8 cellular contexts compared by ENCODE assay signal in the genomic region with DNA sequence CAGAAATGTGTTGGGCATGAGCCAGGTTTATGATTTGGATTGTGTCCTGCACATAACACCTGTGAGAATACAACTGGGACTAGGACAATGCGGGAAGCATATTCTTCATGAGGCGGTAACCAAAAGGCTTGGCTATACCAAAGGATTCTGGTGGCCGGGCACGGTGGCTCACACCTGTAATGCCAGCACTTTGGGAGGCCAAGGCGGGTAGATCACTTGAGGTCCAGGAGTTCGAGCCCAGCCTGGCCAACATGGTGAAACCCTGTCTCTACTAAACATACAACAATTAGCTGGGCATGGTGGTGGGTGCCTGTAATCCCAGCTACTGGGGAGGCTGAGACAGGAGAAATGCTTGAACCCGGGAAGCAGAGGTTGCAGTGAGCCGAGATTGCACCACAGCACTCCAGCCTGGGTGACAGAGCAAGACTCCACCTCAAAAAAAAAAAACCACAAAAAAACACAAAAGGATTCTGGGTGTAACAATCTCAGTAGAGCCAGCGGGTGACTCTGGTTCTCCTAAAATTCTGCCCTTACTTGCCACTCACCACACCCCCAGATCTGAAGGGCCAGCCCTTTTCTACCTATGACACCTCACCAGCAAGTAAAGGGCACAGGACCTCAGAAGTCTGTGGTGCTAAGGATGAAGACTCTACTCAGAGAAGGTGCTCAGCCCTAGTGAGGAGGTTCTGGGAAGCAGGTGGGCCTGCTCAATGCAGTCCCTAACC. TPM values are rescaled to one million over a fixed set of nuclear protein-coding genes. Genes with fewer than 3 reads are reported as not detected.
"Had no signal": no experiment of that assay in that cellular context is flagged by ENCODE, and none has a peak within 500 bp of the region (broad histone marks: within the 10 kb centered on the region; RNA-seq: fewer than 3 reads in every experiment).

No MANE protein-coding gene starts in this region.

RNA-seq across cellular contexts. Expression of a gene that starts 20.0 kb away (rescaled TPM):
- total RNA-seq: activated CD8-positive, alpha-beta memory T cell treated with anti-CD3 and anti-CD28 coated beads for 36 hours; activated naive CD4-positive, alpha-beta T cell treated with anti-CD3 and anti-CD28 coated beads for 36 hours had no signal

RNA-seq across cellular contexts. Expression of a gene that starts 58.5 kb away (rescaled TPM):
- total RNA-seq: activated CD4-positive, alpha-beta memory T cell treated with anti-CD3 and anti-CD28 coated beads, Interleukin-2, amount 10 ng/mL, durations not matched to agents 7 days and 5 days; activated CD8-positive, alpha-beta memory T cell treated with anti-CD3 and anti-CD28 coated beads for 36 hours; activated naive CD4-positive, alpha-beta T cell treated with anti-CD3 and anti-CD28 coated beads for 36 hours; astrocyte; NCI-H460; SJSA1; T-helper 1 cell treated with Interleukin-12 subunit alpha and Interleukin-12 subunit beta and Interleukin-4 antibody, amounts not matched to agents 30 ng/mL and 1 ng/mL, for 36 hours had no signal
- polyA plus RNA-seq: IgD-negative memory B cell had no signal
